ENCODE assay signal across 1 cellular context in genomic region chr20:7622399-7622961, GRCh38.
TF ChIP-seq lines count a peak whose summit lies in the region.

No MANE protein-coding gene starts in this region.

TF ChIP-seq in HepG2, 621 proteins besides CTCF, POLR2A, EP300 and RAD21 (continued from another document):
- no peak for TF ChIP-seq USF2 (IDR thresholded peaks at IDR 0.05; ENCODE audit: low read depth, low read length)
- TF ChIP-seq USF2 (CRISPR knock-in tag; IDR thresholded peaks at IDR 0.05; ENCODE audit: borderline replicate concordance): no peak
- no peak for TF ChIP-seq ISX (CRISPR knock-in tag; conservative IDR thresholded peaks at IDR 0.05)
- TF ChIP-seq ISL2 (CRISPR knock-in tag; IDR thresholded peaks at IDR 0.05): no peak
- TF ChIP-seq, protein P1, sequence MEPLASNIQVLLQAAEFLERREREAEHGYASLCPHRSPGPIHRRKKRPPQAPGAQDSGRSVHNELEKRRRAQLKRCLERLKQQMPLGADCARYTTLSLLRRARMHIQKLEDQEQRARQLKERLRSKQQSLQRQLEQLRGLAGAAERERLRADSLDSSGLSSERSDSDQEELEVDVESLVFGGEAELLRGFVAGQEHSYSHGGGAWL (CRISPR knock-in tag; IDR thresholded peaks at IDR 0.05): no peak
- TF ChIP-seq THYN1 (CRISPR knock-in tag; IDR thresholded peaks at IDR 0.05; ENCODE audit: borderline replicate concordance, low read depth): no peak
- TF ChIP-seq JUN (CRISPR knock-in tag; IDR thresholded peaks at IDR 0.05): no peak
- no peak for TF ChIP-seq ZNF329 (CRISPR knock-in tag; IDR thresholded peaks at IDR 0.05; ENCODE audit: low read depth)
- TF ChIP-seq GPN1 (CRISPR knock-in tag; IDR thresholded peaks at IDR 0.05; ENCODE audit: borderline replicate concordance): no peak
- TF ChIP-seq HNRNPK (IDR thresholded peaks at IDR 0.05; ENCODE audit: low read depth, low read length, poor library complexity, severe bottlenecking): no peak
- peak; percentile 40 for TF ChIP-seq TAF15 (IDR thresholded peaks at IDR 0.05; ENCODE audit: low read depth, low read length, poor library complexity, severe bottlenecking)
- no peak for TF ChIP-seq HNRNPLL (IDR thresholded peaks at IDR 0.05; ENCODE audit: low read depth, low read length, poor library complexity, severe bottlenecking)
- TF ChIP-seq ZNF687 (CRISPR knock-in tag; IDR thresholded peaks at IDR 0.05): 0 out of 2 replicates have a peak, but pooled peaks have one; percentile 11
- TF ChIP-seq ZNF709 (CRISPR knock-in tag; IDR thresholded peaks at IDR 0.05): no peak
- TF ChIP-seq, protein P2, sequence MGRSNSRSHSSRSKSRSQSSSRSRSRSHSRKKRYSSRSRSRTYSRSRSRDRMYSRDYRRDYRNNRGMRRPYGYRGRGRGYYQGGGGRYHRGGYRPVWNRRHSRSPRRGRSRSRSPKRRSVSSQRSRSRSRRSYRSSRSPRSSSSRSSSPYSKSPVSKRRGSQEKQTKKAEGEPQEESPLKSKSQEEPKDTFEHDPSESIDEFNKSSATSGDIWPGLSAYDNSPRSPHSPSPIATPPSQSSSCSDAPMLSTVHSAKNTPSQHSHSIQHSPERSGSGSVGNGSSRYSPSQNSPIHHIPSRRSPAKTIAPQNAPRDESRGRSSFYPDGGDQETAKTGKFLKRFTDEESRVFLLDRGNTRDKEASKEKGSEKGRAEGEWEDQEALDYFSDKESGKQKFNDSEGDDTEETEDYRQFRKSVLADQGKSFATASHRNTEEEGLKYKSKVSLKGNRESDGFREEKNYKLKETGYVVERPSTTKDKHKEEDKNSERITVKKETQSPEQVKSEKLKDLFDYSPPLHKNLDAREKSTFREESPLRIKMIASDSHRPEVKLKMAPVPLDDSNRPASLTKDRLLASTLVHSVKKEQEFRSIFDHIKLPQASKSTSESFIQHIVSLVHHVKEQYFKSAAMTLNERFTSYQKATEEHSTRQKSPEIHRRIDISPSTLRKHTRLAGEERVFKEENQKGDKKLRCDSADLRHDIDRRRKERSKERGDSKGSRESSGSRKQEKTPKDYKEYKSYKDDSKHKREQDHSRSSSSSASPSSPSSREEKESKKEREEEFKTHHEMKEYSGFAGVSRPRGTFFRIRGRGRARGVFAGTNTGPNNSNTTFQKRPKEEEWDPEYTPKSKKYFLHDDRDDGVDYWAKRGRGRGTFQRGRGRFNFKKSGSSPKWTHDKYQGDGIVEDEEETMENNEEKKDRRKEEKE (IDR thresholded peaks at IDR 0.05): no peak
- TF ChIP-seq ZNF441 (CRISPR knock-in tag; IDR thresholded peaks at IDR 0.05; ENCODE audit: borderline replicate concordance): no peak
- TF ChIP-seq, protein P3, sequence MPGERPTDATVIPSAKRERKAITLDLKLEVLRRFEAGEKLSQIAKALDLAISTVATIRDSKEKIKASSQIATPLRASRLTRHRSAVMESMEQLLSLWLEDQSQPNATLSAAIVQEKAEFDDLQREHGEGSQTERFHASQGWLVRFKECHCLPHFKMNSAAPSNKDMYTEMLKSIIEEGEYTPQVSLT (CRISPR knock-in tag; IDR thresholded peaks at IDR 0.05; ENCODE audit: borderline replicate concordance, low read depth): no peak
- TF ChIP-seq ZC3H13 (CRISPR knock-in tag; IDR thresholded peaks at IDR 0.05): 0 out of 2 replicates have a peak, but pooled peaks have one; percentile 26
- no peak for TF ChIP-seq HDAC1 (CRISPR knock-in tag; IDR thresholded peaks at IDR 0.05)
- TF ChIP-seq ZSCAN20 (CRISPR knock-in tag; IDR thresholded peaks at IDR 0.05; ENCODE audit: borderline replicate concordance): no peak
- no peak for TF ChIP-seq ZNF552 (CRISPR knock-in tag; IDR thresholded peaks at IDR 0.05; ENCODE audit: borderline replicate concordance)
TF ChIP-seq in HepG2: peak in this region for 4.
